Comparison of ENCODE assay signal across 8 cellular contexts in the genomic region with DNA sequence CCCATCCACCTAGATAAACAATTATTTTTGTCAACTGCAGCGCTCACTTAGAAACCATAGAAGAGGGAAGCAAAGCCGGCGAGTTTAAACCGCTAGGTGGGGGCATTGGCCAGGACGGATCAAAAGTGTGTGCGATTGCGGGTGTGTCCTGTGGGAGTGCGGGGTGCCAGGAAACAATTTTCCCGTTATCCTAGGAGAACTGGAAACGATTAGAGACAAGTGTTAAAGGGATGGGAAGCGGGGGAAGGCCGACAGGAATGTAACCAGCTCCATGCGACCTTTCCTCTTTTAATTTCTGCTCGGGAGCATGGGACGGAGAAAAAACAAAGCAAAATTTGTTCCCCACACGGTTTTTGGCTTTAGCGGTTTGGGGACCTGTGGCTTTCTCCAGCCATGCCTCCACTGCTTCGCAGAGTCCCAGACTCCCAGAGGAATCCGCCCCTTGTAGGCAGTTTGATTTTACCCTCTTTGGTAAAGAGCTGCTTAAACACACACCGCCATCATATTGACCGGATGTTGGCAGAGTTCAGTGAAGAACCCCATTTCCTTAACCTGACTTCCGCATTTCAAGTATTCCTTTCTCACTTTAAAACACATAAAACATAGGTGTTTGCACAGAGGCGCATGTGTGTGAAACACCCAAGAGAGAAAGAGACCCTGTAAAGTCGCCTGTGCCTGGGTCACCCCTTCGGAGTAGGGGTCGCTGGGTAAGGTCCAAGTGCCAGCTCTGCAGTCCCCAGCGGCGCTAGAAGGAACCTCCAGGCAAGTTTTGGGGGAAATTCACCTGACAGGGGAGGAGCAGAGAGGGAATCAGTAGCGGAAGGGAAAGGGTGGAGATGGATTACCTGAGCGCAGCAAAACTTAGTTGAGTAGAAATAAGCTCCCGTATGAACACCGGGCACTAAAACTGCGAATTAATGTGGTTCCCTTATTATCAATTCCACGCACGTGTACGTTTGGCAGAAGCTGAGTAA. TPM values are rescaled to one million over a fixed set of nuclear protein-coding genes. Genes with fewer than 3 reads are reported as not detected.
A peak's percentile ranks its signal among the peaks of the same experiment; 100 is the strongest.
DNase-seq lines count a peak whose midpoint lies in the region; ATAC-seq and TF ChIP-seq lines count a peak whose summit lies in the region.

No MANE protein-coding gene starts in this region.

- peaks cover 40 to 43% of the 10 kb centered on the region in 2 donors for H3K27me3 Mint-ChIP-seq in natural killer cell treated with Interleukin-12 subunit alpha and Interleukin-12 subunit beta and Interleukin-15 and Interleukin-18, amount 100 ng/mL, for 72 hours

- peaks cover 29% of the 10 kb centered on the region for H3K27me3 ChIP-seq in HL-60 (ENCODE audit: insufficient read depth, poor library complexity, severe bottlenecking)

- peak overlapping the region; percentile 82 for H3K4me3 Mint-ChIP-seq in natural killer cell treated with Interleukin-12 subunit alpha and Interleukin-12 subunit beta and Interleukin-15 and Interleukin-18, amount 100 ng/mL, for 72 hours

- no peak overlapping the region for H3K27ac ChIP-seq in HL-60 (replicated peaks)

- peaks cover 3% of the 10 kb centered on the region for H3K9me3 Mint-ChIP-seq in natural killer cell treated with Interleukin-12 subunit alpha and Interleukin-12 subunit beta and Interleukin-15 and Interleukin-18, amount 100 ng/mL, for 72 hours

- ATAC-seq in GM21515 (IDR thresholded peaks at IDR 0.05; ENCODE audit: unreplicated experiment) = peak; percentile 87
- ATAC-seq in natural killer cell treated with Interleukin-12 subunit alpha and Interleukin-12 subunit beta and Interleukin-15 and Interleukin-18, amount 100 ng/mL, for 72 hours = peak in 1 of 2 donors; percentile 45

- peaks cover 6 to 18% of the 10 kb centered on the region in 2 donors for H3K4me1 Mint-ChIP-seq in natural killer cell treated with Interleukin-12 subunit alpha and Interleukin-12 subunit beta and Interleukin-15 and Interleukin-18, amount 100 ng/mL, for 72 hours (ENCODE audit: low read depth in 2 of 2)

- peaks cover 24% of the 10 kb centered on the region for H3K36me3 Mint-ChIP-seq in natural killer cell treated with Interleukin-12 subunit alpha and Interleukin-12 subunit beta and Interleukin-15 and Interleukin-18, amount 100 ng/mL, for 72 hours

- peak; percentile 63 for DNase-seq in DMS 273 (lab: John Stamatoyannopoulos, UW; ENCODE audit: unreplicated experiment)
- DNase-seq in DMS 273 treated with DMSO at 0.1 percent for 48 hours (lab: John Stamatoyannopoulos, UW) = no peak
- DNase-seq in HL-60 (ENCODE audit: low read depth in 1 of 2, low spot score in 1 of 2) = peak in 1 of 2 experiments; percentile 62
- peak; percentile 37 to 54 for DNase-seq in activated CD4-positive, alpha-beta T cell treated with anti-CD3 and anti-CD28 coated beads, Interleukin-2, amount 50 U/mL, for 48 hours
- DNase-seq in fibroblast of pulmonary artery (ENCODE audit: low read depth) = peak; percentile 78
- no peak for DNase-seq in natural killer cell treated with Interleukin-12 subunit alpha and Interleukin-12 subunit beta and Interleukin-15 and Interleukin-18, amount 100 ng/mL, for 72 hours (ENCODE audit: low spot score)
- DNase-seq in KG1 (lab: John Stamatoyannopoulos, UW) = no peak

- peak overlapping the region in 1 of 2 donors; percentile 52 for H3K27ac Mint-ChIP-seq in natural killer cell treated with Interleukin-12 subunit alpha and Interleukin-12 subunit beta and Interleukin-15 and Interleukin-18, amount 100 ng/mL, for 72 hours

- H3K4me3 ChIP-seq in HL-60 (replicated peaks; ENCODE audit: insufficient read depth, low read length) (peak overlapping the region; percentile 42), fibroblast of pulmonary artery (replicated peaks; ENCODE audit: low read depth, low read length) (peak overlapping the region; percentile 75)

- TF ChIP-seq CTCF in HL-60 (IDR thresholded peaks at IDR 0.05; ENCODE audit: insufficient read depth, low read length) (peak; percentile 32), fibroblast of pulmonary artery (IDR thresholded peaks at IDR 0.05; ENCODE audit: low read length, missing control alignments) (peak; percentile 88)

RNA-seq across cellular contexts. Expression of a gene that starts 3.1 kb away (rescaled TPM):
- not detected for total RNA-seq in natural killer cell treated with Interleukin-12 subunit alpha and Interleukin-12 subunit beta and Interleukin-15 and Interleukin-18, amount 100 ng/mL, for 72 hours

Comparison
In these comparisons a context has a peak if more than half of its experiments do, and no peak if none do; other contexts are left out.
1. DNase-seq: peak in DMS 273 (single experiment), activated CD4-positive, alpha-beta T cell treated with anti-CD3 and anti-CD28 coated beads, Interleukin-2, amount 50 U/mL, for 48 hours (2 of 2) and fibroblast of pulmonary artery (single experiment); none in DMS 273 treated with DMSO at 0.1 percent for 48 hours (single experiment), natural killer cell treated with Interleukin-12 subunit alpha and Interleukin-12 subunit beta and Interleukin-15 and Interleukin-18, amount 100 ng/mL, for 72 hours (single experiment) and KG1 (single experiment).